ENCODE assay signal across 26 cellular contexts in genomic region chr9:36876056-36876455, GRCh38.
"Had no signal": no experiment of that assay in that cellular context is flagged by ENCODE, and none has a peak within 500 bp of the region (broad histone marks: within the 10 kb centered on the region; RNA-seq: fewer than 3 reads in every experiment).

No MANE protein-coding gene starts in this region.

- H3K9me3 Mint-ChIP-seq: activated CD4-positive, alpha-beta memory T cell treated with anti-CD3 and anti-CD28 coated beads, Interleukin-2, amount 10 ng/mL, durations not matched to agents 7 days and 5 days; activated CD4-positive, alpha-beta T cell treated with anti-CD3 and anti-CD28 coated beads, Interleukin-2, amount 10 ng/mL, durations not matched to agents 24 days and 14 days; activated T-cell treated with anti-CD3 and anti-CD28 coated beads, Interleukin-2, amount 50 U/mL, for 24 hours; effector memory CD8-positive, alpha-beta T cell; stimulated activated naive CD8-positive, alpha-beta T cell treated with anti-CD3 and anti-CD28 coated beads, Interleukin-15, Interleukin-2, amounts not matched to agents 100 ng/mL and 50 ng/mL, for 24 hours; T-helper 2 cell treated with Interferon-gamma antibody and Interleukin-4, amounts not matched to agents 5 μg/mL and 100 μg/mL, for 36 hours; type B pancreatic cell had no signal

- H3K36me3 Mint-ChIP-seq: type B pancreatic cell had no signal

- H3K4me1 Mint-ChIP-seq: activated CD4-positive, alpha-beta memory T cell treated with anti-CD3 and anti-CD28 coated beads, Interleukin-2, amount 10 ng/mL, durations not matched to agents 7 days and 5 days had no signal

- ATAC-seq: effector memory CD8-positive, alpha-beta T cell; gastrocnemius medialis; left lung; mucosa of descending colon; right cardiac atrium had no signal

- H3K27me3 ChIP-seq: gastrocnemius medialis, vagina had no signal

- H3K27ac Mint-ChIP-seq: activated CD4-positive, alpha-beta memory T cell treated with anti-CD3 and anti-CD28 coated beads, Interleukin-2, amount 10 ng/mL, durations not matched to agents 7 days and 5 days; activated CD4-positive, alpha-beta T cell treated with anti-CD3 and anti-CD28 coated beads, Interleukin-2, amount 10 ng/mL, durations not matched to agents 24 days and 14 days; activated T-cell treated with anti-CD3 and anti-CD28 coated beads, Interleukin-2, amount 50 U/mL, for 24 hours; stimulated activated naive CD8-positive, alpha-beta T cell treated with anti-CD3 and anti-CD28 coated beads, Interleukin-15, Interleukin-2, amounts not matched to agents 100 ng/mL and 50 ng/mL, for 24 hours; T-helper 2 cell treated with Interferon-gamma antibody and Interleukin-4, amounts not matched to agents 5 μg/mL and 100 μg/mL, for 36 hours; type B pancreatic cell had no signal

- H3K4me3 Mint-ChIP-seq: activated CD4-positive, alpha-beta memory T cell treated with anti-CD3 and anti-CD28 coated beads, Interleukin-2, amount 10 ng/mL, durations not matched to agents 7 days and 5 days; activated CD4-positive, alpha-beta T cell treated with anti-CD3 and anti-CD28 coated beads, Interleukin-2, amount 10 ng/mL, durations not matched to agents 24 days and 14 days; activated T-cell treated with anti-CD3 and anti-CD28 coated beads, Interleukin-2, amount 50 U/mL, for 24 hours; effector memory CD8-positive, alpha-beta T cell; stimulated activated naive CD8-positive, alpha-beta T cell treated with anti-CD3 and anti-CD28 coated beads, Interleukin-15, Interleukin-2, amounts not matched to agents 100 ng/mL and 50 ng/mL, for 24 hours; T-helper 2 cell treated with Interferon-gamma antibody and Interleukin-4, amounts not matched to agents 5 μg/mL and 100 μg/mL, for 36 hours; type B pancreatic cell had no signal

- H3K4me3 ChIP-seq: gastrocnemius medialis, left lung, lung, mucosa of descending colon, thoracic aorta, vagina had no signal

- H3K36me3 ChIP-seq: gastrocnemius medialis, left lung, thoracic aorta, vagina had no signal

- H3K4me1 ChIP-seq: gastrocnemius medialis, left lung, vagina had no signal

- H3K9me3 ChIP-seq: gastrocnemius medialis, left lung, mucosa of descending colon, thoracic aorta, vagina had no signal

- H3K27ac ChIP-seq: gastrocnemius medialis, left lung, thoracic aorta, vagina, WERI-Rb-1 had no signal

- DNase-seq: activated CD4-positive, alpha-beta memory T cell treated with anti-CD3 and anti-CD28 coated beads, Interleukin-2, amount 10 ng/mL, durations not matched to agents 7 days and 5 days; activated CD4-positive, alpha-beta T cell treated with anti-CD3 and anti-CD28 coated beads, Interleukin-2, amount 10 ng/mL, durations not matched to agents 24 days and 14 days; activated CD4-positive, CD25-positive, alpha-beta regulatory T cell treated with anti-CD3 and anti-CD28 coated beads, Interleukin-2, amount 50 U/mL, for 72 hours; activated CD8-positive, alpha-beta memory T cell treated with anti-CD3 and anti-CD28 coated beads, Interleukin-2, amount 50 U/mL, for 48 hours; activated gamma-delta T cell treated with Interleukin-2 at 50 U/mL for 16 hours; activated naive CD4-positive, alpha-beta T cell treated with anti-CD3 and anti-CD28 coated beads, Interleukin-2, amount 50 U/mL, for 16 hours; activated T-cell treated with anti-CD3 and anti-CD28 coated beads, Interleukin-2, amount 50 U/mL, for 24 hours; amniotic stem cell; caudate nucleus; cortex of kidney; effector memory CD8-positive, alpha-beta T cell; erythroblast; gastrocnemius medialis; glutamatergic neuron; mucosa of descending colon; right cardiac atrium; stimulated activated CD4-positive, alpha-beta T cell treated with anti-CD3 and anti-CD28 coated beads, Interleukin-2, amount 100 ng/mL, for 48 hours; T-helper 1 cell; WERI-Rb-1 had no signal
